In genomic region chr19:47613165-47614146, GRCh38 we compare ENCODE assay signal across 11 cellular contexts. TPM values are rescaled to one million over a fixed set of nuclear protein-coding genes. Genes with fewer than 3 reads are reported as not detected.
A peak's percentile ranks its signal among the peaks of the same experiment; 100 is the strongest.
DNase-seq lines count a peak whose midpoint lies in the region; ATAC-seq and TF ChIP-seq lines count a peak whose summit lies in the region.
"Had no signal": no experiment of that assay in that cellular context is flagged by ENCODE, and none has a peak within 500 bp of the region (broad histone marks: within the 10 kb centered on the region; RNA-seq: fewer than 3 reads in every experiment).

No MANE protein-coding gene starts in this region.

- H3K36me3 ChIP-seq in right atrium auricular region: no peaks in the 10 kb centered on the region

- peaks cover 0 to 64% of the 10 kb centered on the region in 2 donors for H3K4me1 ChIP-seq in right atrium auricular region

- no peaks in the 10 kb centered on the region for H3K27me3 ChIP-seq in right atrium auricular region

- no peak overlapping the region for H3K4me3 ChIP-seq in right atrium auricular region

- DNase-seq in right atrium auricular region (ENCODE audit: low spot score) (no peak), left cardiac atrium (no peak), medulla oblongata (ENCODE audit: extremely low spot score) (peak; percentile 44), cerebellar nuclear complex (lab: John Stamatoyannopoulos, UW) (no peak)
- DNase-seq: DMS53; NCI-H2081; stimulated activated CD4-positive, alpha-beta T cell treated with anti-CD3 and anti-CD28 coated beads, Interleukin-4, amount 100 ng/mL, for 1 hour had no signal

- no peak for TF ChIP-seq CTCF in right atrium auricular region (IDR thresholded peaks at IDR 0.05)

- no peaks in the 10 kb centered on the region for H3K9me3 ChIP-seq in right atrium auricular region

- intact Hi-C loops in left cardiac atrium (cut with DNase I): no loop called here

- ATAC-seq in left cardiac atrium: no peak
- no peak for ATAC-seq in HG02840 (IDR thresholded peaks at IDR 0.05; ENCODE audit: low FRiP score, unreplicated experiment)
- no peak for ATAC-seq in GM18861 (IDR thresholded peaks at IDR 0.05; ENCODE audit: unreplicated experiment)
- no peak for ATAC-seq in activated CD4-positive, CD25-positive, alpha-beta regulatory T cell treated with anti-CD3 and anti-CD28 coated beads, Interleukin-2, amount 50 U/mL, for 24 hours

- peak overlapping the region; percentile 95 to 99 for H3K27ac ChIP-seq in right atrium auricular region
- peak overlapping the region; percentile 86 for H3K27ac ChIP-seq in cingulate gyrus (ENCODE audit: low read depth, low read length)

RNA-seq across cellular contexts. Expression of gene BICRA, which starts 4.5 kb away (rescaled TPM):
- total RNA-seq in right atrium auricular region (10 to 100 TPM in 1 of 2 donors, 1 to 10 TPM in 1; 7.0 to 12.6 TPM), left cardiac atrium (10 to 100 TPM in 1 of 2 donors, 1 to 10 TPM in 1; 7.2 to 11.6 TPM)

RNA-seq across cellular contexts. Expression of gene ZNF541, which starts 40.5 kb away (rescaled TPM):
- total RNA-seq in right atrium auricular region: under 1 TPM in 1 of 2 donors, not detected in 1; 0.20 TPM
- under 1 TPM; 0.13 to 0.21 TPM for total RNA-seq in left cardiac atrium
